1 cellular context compared by ENCODE assay signal in the genomic region with DNA sequence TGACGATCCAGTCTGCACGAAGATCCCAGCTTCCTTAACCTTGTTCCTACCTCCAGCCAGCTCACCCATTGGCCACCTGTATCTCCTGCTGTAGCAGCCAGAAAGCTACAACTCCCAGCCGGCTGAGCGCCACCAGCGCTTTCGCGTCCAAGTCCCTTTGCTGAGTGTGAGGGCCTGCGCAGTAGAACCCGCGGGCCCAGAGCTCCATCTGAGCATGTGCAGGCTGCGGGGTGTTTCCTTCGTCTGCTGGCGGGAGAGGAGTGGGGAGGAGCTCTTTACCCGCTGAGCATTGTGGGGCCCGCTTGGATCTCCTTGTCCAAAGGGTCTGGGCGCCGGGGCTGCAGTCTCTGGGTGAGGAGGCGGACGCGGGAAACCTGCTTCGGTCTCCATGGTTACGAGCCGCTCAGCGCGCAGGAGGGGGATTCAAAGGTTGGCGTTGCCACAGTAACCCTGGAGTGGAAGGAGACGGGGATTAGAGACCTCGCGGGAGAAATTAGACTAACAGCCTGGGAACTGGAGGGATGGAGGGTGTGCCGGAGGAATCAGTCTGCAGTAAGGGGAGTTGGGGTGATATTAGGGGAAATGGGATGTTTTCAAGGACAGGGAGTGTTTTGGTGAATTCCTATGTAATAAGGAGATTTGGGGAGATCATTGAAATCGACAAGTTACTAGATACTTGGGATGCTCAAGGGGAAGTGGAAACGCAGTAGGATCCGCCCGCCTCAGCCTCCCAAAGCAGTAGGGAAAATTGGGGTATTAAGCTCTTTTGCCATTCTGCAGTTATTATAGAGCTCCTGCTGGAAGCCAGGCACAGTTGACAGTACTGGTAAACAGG.
TF ChIP-seq lines count a peak whose summit lies in the region.

No MANE protein-coding gene starts in this region.

TF ChIP-seq in HepG2, 621 proteins besides CTCF, POLR2A, EP300 and RAD21 (continued from another document and continues in another):
- 0 out of 2 replicates have a peak, but pooled peaks have one; percentile 23 for TF ChIP-seq ZNF619 (CRISPR knock-in tag; IDR thresholded peaks at IDR 0.05)
- TF ChIP-seq ETS1 (CRISPR knock-in tag; IDR thresholded peaks at IDR 0.05), result no peak
- TF ChIP-seq MBNL3 (CRISPR knock-in tag; conservative IDR thresholded peaks at IDR 0.05), result no peak
- TF ChIP-seq BRD4 (CRISPR knock-in tag; IDR thresholded peaks at IDR 0.05), result 0 out of 2 replicates have a peak, but pooled peaks have one; percentile 62
- TF ChIP-seq ZZZ3 (CRISPR knock-in tag; IDR thresholded peaks at IDR 0.05; ENCODE audit: borderline replicate concordance), result no peak; the same call in 1 of the 2 replicates
- TF ChIP-seq DPF2 (CRISPR knock-in tag; IDR thresholded peaks at IDR 0.05; ENCODE audit: borderline replicate concordance, low read depth), result no peak
- no peak; the same call in 1 of the 2 replicates for TF ChIP-seq GFI1 (CRISPR knock-in tag; IDR thresholded peaks at IDR 0.05; ENCODE audit: borderline replicate concordance)
- TF ChIP-seq ISX (CRISPR knock-in tag; conservative IDR thresholded peaks at IDR 0.05), result no peak
- TF ChIP-seq ZNF121 (CRISPR knock-in tag; IDR thresholded peaks at IDR 0.05), result peak; percentile 85
- TF ChIP-seq ZNF720 (CRISPR knock-in tag; IDR thresholded peaks at IDR 0.05), result no peak
- TF ChIP-seq NFE2 (CRISPR knock-in tag; IDR thresholded peaks at IDR 0.05), result no peak
- no peak for TF ChIP-seq MED8 (CRISPR knock-in tag; IDR thresholded peaks at IDR 0.05; ENCODE audit: insufficient replicate concordance)
- TF ChIP-seq EED (CRISPR knock-in tag; IDR thresholded peaks at IDR 0.05), result no peak
- TF ChIP-seq, protein P1, sequence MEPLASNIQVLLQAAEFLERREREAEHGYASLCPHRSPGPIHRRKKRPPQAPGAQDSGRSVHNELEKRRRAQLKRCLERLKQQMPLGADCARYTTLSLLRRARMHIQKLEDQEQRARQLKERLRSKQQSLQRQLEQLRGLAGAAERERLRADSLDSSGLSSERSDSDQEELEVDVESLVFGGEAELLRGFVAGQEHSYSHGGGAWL (CRISPR knock-in tag; IDR thresholded peaks at IDR 0.05), result 0 out of 2 replicates have a peak, but pooled peaks have one; percentile 26
- no peak for TF ChIP-seq ZSCAN29 (CRISPR knock-in tag; conservative IDR thresholded peaks at IDR 0.05)
- no peak for TF ChIP-seq DZIP1 (CRISPR knock-in tag; IDR thresholded peaks at IDR 0.05)
- no peak for TF ChIP-seq ZKSCAN5 (CRISPR knock-in tag; IDR thresholded peaks at IDR 0.05)
- no peak for TF ChIP-seq ATF2 (CRISPR knock-in tag; IDR thresholded peaks at IDR 0.05)
- no peak; the same call in 1 of the 2 replicates for TF ChIP-seq SUZ12 (IDR thresholded peaks at IDR 0.05; ENCODE audit: low read depth, low read length)
- 0 out of 2 replicates have a peak, but pooled peaks have one; percentile 24 for TF ChIP-seq HDAC2 (CRISPR knock-in tag; IDR thresholded peaks at IDR 0.05)
- TF ChIP-seq CSRNP1 (CRISPR knock-in tag; IDR thresholded peaks at IDR 0.05), result peak; percentile 55; the same call in 1 of the 2 replicates
- no peak for TF ChIP-seq ZNF749 (CRISPR knock-in tag; IDR thresholded peaks at IDR 0.05; ENCODE audit: borderline replicate concordance)
- no peak for TF ChIP-seq TCF12 (IDR thresholded peaks at IDR 0.05)
- TF ChIP-seq TCF12 (CRISPR knock-in tag; IDR thresholded peaks at IDR 0.05), result no peak
- TF ChIP-seq ARID2 (CRISPR knock-in tag; IDR thresholded peaks at IDR 0.05; ENCODE audit: borderline replicate concordance), result peak; percentile 58
- no peak for TF ChIP-seq ZNF260 (CRISPR knock-in tag; IDR thresholded peaks at IDR 0.05; ENCODE audit: borderline replicate concordance, low read depth)
- peak; percentile 14; the same call in 1 of the 2 replicates for TF ChIP-seq ZNF552 (CRISPR knock-in tag; IDR thresholded peaks at IDR 0.05; ENCODE audit: borderline replicate concordance)
- TF ChIP-seq GABPB1 (CRISPR knock-in tag; IDR thresholded peaks at IDR 0.05), result peak; percentile 68
- TF ChIP-seq ELF1 (CRISPR knock-in tag; IDR thresholded peaks at IDR 0.05), result peak; percentile 42; the same call in 1 of the 2 replicates
- no peak for TF ChIP-seq TAF15 (IDR thresholded peaks at IDR 0.05; ENCODE audit: low read depth, low read length, poor library complexity, severe bottlenecking)
- TF ChIP-seq HHEX (CRISPR knock-in tag; IDR thresholded peaks at IDR 0.05), result no peak
- TF ChIP-seq GABPA (IDR thresholded peaks at IDR 0.05; ENCODE audit: low read depth, low read length), result no peak
- TF ChIP-seq GABPA (CRISPR knock-in tag; IDR thresholded peaks at IDR 0.05; ENCODE audit: low read depth), result peak; percentile 59; the same call in 1 of the 2 replicates
- TF ChIP-seq ZHX2 (IDR thresholded peaks at IDR 0.05; ENCODE audit: low read depth), result no peak; the same call in 1 of the 2 replicates
- no peak for TF ChIP-seq ZHX2 (CRISPR knock-in tag; IDR thresholded peaks at IDR 0.05; ENCODE audit: borderline replicate concordance)
- TF ChIP-seq HDAC1 (CRISPR knock-in tag; IDR thresholded peaks at IDR 0.05), result peak; percentile 79
- no peak for TF ChIP-seq MTF2 (CRISPR knock-in tag; IDR thresholded peaks at IDR 0.05; ENCODE audit: borderline replicate concordance)
- no peak for TF ChIP-seq MZF1 (CRISPR knock-in tag; IDR thresholded peaks at IDR 0.05; ENCODE audit: borderline replicate concordance)
- no peak for TF ChIP-seq TEAD3 (CRISPR knock-in tag; optimal IDR thresholded peaks at IDR 0.05; ENCODE audit: borderline replicate concordance)
- peak; percentile 50 for TF ChIP-seq MED1 (CRISPR knock-in tag; IDR thresholded peaks at IDR 0.05)
- no peak for TF ChIP-seq BRCA1 (CRISPR knock-in tag; IDR thresholded peaks at IDR 0.05)
- no peak for TF ChIP-seq TFE3 (CRISPR knock-in tag; IDR thresholded peaks at IDR 0.05)
- TF ChIP-seq SRY (CRISPR knock-in tag; IDR thresholded peaks at IDR 0.05), result no peak
- TF ChIP-seq ZNF20 (CRISPR knock-in tag; IDR thresholded peaks at IDR 0.05), result no peak
- no peak for TF ChIP-seq ZNF335 (CRISPR knock-in tag; IDR thresholded peaks at IDR 0.05)
- TF ChIP-seq, protein P2, sequence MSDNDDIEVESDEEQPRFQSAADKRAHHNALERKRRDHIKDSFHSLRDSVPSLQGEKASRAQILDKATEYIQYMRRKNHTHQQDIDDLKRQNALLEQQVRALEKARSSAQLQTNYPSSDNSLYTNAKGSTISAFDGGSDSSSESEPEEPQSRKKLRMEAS (IDR thresholded peaks at IDR 0.05), result peak; percentile 89
- no peak for TF ChIP-seq NCOA1 (CRISPR knock-in tag; IDR thresholded peaks at IDR 0.05)
- no peak for TF ChIP-seq IRF1 (CRISPR knock-in tag; IDR thresholded peaks at IDR 0.05; ENCODE audit: low read depth)
- no peak for TF ChIP-seq ARNT (IDR thresholded peaks at IDR 0.05)
- TF ChIP-seq ZNF205 (CRISPR knock-in tag; IDR thresholded peaks at IDR 0.05), result peak; percentile 49; the same call in 1 of the 2 replicates
